Comparison of ENCODE assay signal across 14 cellular contexts in the genomic region with DNA sequence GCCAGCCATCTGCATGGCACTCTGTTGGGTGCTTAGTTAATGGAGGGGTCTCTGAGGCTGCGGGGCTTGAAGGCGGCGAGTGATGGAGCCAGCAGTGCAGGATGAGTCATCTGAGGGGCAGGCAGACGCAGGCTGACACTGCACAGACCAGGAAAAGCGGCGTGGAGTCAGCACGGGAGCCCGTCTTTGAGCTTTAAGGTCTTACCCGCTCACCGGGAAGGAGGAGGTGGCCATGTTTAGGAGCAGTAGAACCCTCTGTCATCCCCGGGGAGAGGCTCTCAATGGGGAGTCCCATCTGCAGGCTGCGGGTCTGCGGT. TPM values are rescaled to one million over a fixed set of nuclear protein-coding genes. Genes with fewer than 3 reads are reported as not detected.
A peak's percentile ranks its signal among the peaks of the same experiment; 100 is the strongest.
DNase-seq lines count a peak whose midpoint lies in the region; ATAC-seq and TF ChIP-seq lines count a peak whose summit lies in the region.
"Had no signal": no experiment of that assay in that cellular context is flagged by ENCODE, and none has a peak within 500 bp of the region (broad histone marks: within the 10 kb centered on the region; RNA-seq: fewer than 3 reads in every experiment).

No MANE protein-coding gene starts in this region.

- no peaks in the 10 kb centered on the region for H3K9me3 ChIP-seq in effector memory CD4-positive, alpha-beta T cell (ENCODE audit: control insufficient read depth, low read length)
- H3K9me3 ChIP-seq: ovary had no signal

- no peak for TF ChIP-seq CTCF in CD14-positive monocyte (IDR thresholded peaks at IDR 0.05)
- no peak for TF ChIP-seq CTCF in foreskin keratinocyte (conservative IDR thresholded peaks at IDR 0.05)
- TF ChIP-seq CTCF in omental fat pad (IDR thresholded peaks at IDR 0.05), result no peak
- no peak for TF ChIP-seq CTCF in MCF 10A (IDR thresholded peaks at IDR 0.05; ENCODE audit: unreplicated experiment)

- H3K4me1 ChIP-seq in foreskin keratinocyte, result peaks cover 11% of the 10 kb centered on the region
- peaks cover 3% of the 10 kb centered on the region for H3K4me1 ChIP-seq in effector memory CD4-positive, alpha-beta T cell (ENCODE audit: control insufficient read depth, insufficient read depth, low read length, poor library complexity, severe bottlenecking)

- H3K36me3 ChIP-seq in effector memory CD4-positive, alpha-beta T cell (ENCODE audit: control insufficient read depth, insufficient read depth, low read length), result peaks cover 32% of the 10 kb centered on the region
- H3K36me3 ChIP-seq: ovary had no signal

- peaks cover 0 to 5% (median 0%) of the 10 kb centered on the region in 7 donors for H3K9me3 Mint-ChIP-seq in CD14-positive monocyte
- no peaks in the 10 kb centered on the region for H3K9me3 Mint-ChIP-seq in MCF 10A (ENCODE audit: unreplicated experiment)
- H3K9me3 Mint-ChIP-seq: activated naive CD4-positive, alpha-beta T cell treated with anti-CD3 and anti-CD28 coated beads for 36 hours; T-helper 2 cell treated with Interferon-gamma antibody and Interleukin-4, amounts not matched to agents 5 μg/mL and 100 μg/mL, for 36 hours had no signal

- intact Hi-C loops in CD14-positive monocyte (cut with micrococcal nuclease), result no loop called here
- intact Hi-C loops in MCF 10A (cut with micrococcal nuclease), result no loop called here

- BruUV-seq in MCF 10A (replicated peaks; lab: Mats Ljungman, UMichigan), result no TSS peak

- DNase-seq in CD14-positive monocyte (ENCODE audit: low spot score) (no peak), amniotic epithelial cell (ENCODE audit: low read depth) (peak; percentile 89), foreskin keratinocyte (no peak), omental fat pad (ENCODE audit: low spot score) (no peak), MCF 10A (ENCODE audit: unreplicated experiment) (no peak), NCI-H1930 (lab: John Stamatoyannopoulos, UW) (no peak)
- no peak for DNase-seq in effector memory CD4-positive, alpha-beta T cell
- DNase-seq: activated naive CD4-positive, alpha-beta T cell treated with anti-CD3 and anti-CD28 coated beads for 36 hours; RPMI8226 had no signal

- H3K27ac ChIP-seq in foreskin keratinocyte, result no peak overlapping the region
- H3K27ac ChIP-seq in effector memory CD4-positive, alpha-beta T cell (ENCODE audit: insufficient read depth, low read length, poor library complexity, severe bottlenecking), result no peak overlapping the region
- H3K27ac ChIP-seq: KMS-11, ovary had no signal

- H3K36me3 Mint-ChIP-seq in CD14-positive monocyte, result peaks cover 65 to 69% of the 10 kb centered on the region in 2 donors
- peaks cover 55% of the 10 kb centered on the region for H3K36me3 Mint-ChIP-seq in MCF 10A (ENCODE audit: insufficient read depth, unreplicated experiment)

- H3K27me3 Mint-ChIP-seq in CD14-positive monocyte (ENCODE audit: low read depth in 3 of 3), result no peaks in the 10 kb centered on the region
- H3K27me3 Mint-ChIP-seq in MCF 10A (ENCODE audit: insufficient read depth, unreplicated experiment), result no peaks in the 10 kb centered on the region
- H3K27me3 Mint-ChIP-seq: B cell had no signal

- ATAC-seq in foreskin keratinocyte (peak; percentile 75), omental fat pad (ENCODE audit: low FRiP score) (peak; percentile 13), HG03520 (IDR thresholded peaks at IDR 0.05; ENCODE audit: unreplicated experiment) (no peak)

- no peak overlapping the region for H3K4me3 ChIP-seq in effector memory CD4-positive, alpha-beta T cell (ENCODE audit: insufficient read depth, low read depth, low read length, poor library complexity, severe bottlenecking)
- H3K4me3 ChIP-seq: ovary had no signal

- CTCF ChIA-PET in MCF 10A (lab: Yijun Ruan, JAX), result no interaction called here

- no peaks in the 10 kb centered on the region for H3K27me3 ChIP-seq in foreskin keratinocyte
- H3K27me3 ChIP-seq in effector memory CD4-positive, alpha-beta T cell (replicated peaks; ENCODE audit: control insufficient read depth, insufficient read depth, low read length, poor library complexity, severe bottlenecking), result no peaks in the 10 kb centered on the region
- H3K27me3 ChIP-seq: ovary had no signal

- POLR2A ChIA-PET in MCF 10A (lab: Yijun Ruan, JAX), result no interaction called here

- H3K27ac Mint-ChIP-seq in CD14-positive monocyte (peak overlapping the region in 4 of 7 donors; percentile 14 to 41 (median 22)), MCF 10A (ENCODE audit: low read depth, unreplicated experiment) (no peak overlapping the region)
- H3K27ac Mint-ChIP-seq: activated naive CD4-positive, alpha-beta T cell treated with anti-CD3 and anti-CD28 coated beads for 36 hours; B cell; T-helper 2 cell treated with Interferon-gamma antibody and Interleukin-4, amounts not matched to agents 5 μg/mL and 100 μg/mL, for 36 hours had no signal

- H3K4me1 Mint-ChIP-seq in CD14-positive monocyte (no peaks in the 10 kb centered on the region), MCF 10A (ENCODE audit: insufficient read depth, unreplicated experiment) (peaks cover 24% of the 10 kb centered on the region)

- H3K4me3 Mint-ChIP-seq in CD14-positive monocyte (no peak overlapping the region), MCF 10A (ENCODE audit: unreplicated experiment) (no peak overlapping the region)
- H3K4me3 Mint-ChIP-seq: activated naive CD4-positive, alpha-beta T cell treated with anti-CD3 and anti-CD28 coated beads for 36 hours; B cell; T-helper 2 cell treated with Interferon-gamma antibody and Interleukin-4, amounts not matched to agents 5 μg/mL and 100 μg/mL, for 36 hours had no signal

RNA-seq across cellular contexts. Expression of a gene that starts 13.1 kb away (rescaled TPM):
- polyA plus RNA-seq in CD14-positive monocyte (1 to 10 TPM; 7.4 to 8.5 TPM), foreskin keratinocyte (17.6 and 19.4 TPM in 2 replicates)
- total RNA-seq in foreskin keratinocyte (18.2 and 20.6 TPM in 2 replicates), omental fat pad (10 to 100 TPM; 20.4 to 25.8 (median 24.2) TPM), MCF 10A (2022) (27.7 and 28.3 TPM in 2 replicates)
